Comparison of ENCODE assay signal across 25 cellular contexts in the genomic region with DNA sequence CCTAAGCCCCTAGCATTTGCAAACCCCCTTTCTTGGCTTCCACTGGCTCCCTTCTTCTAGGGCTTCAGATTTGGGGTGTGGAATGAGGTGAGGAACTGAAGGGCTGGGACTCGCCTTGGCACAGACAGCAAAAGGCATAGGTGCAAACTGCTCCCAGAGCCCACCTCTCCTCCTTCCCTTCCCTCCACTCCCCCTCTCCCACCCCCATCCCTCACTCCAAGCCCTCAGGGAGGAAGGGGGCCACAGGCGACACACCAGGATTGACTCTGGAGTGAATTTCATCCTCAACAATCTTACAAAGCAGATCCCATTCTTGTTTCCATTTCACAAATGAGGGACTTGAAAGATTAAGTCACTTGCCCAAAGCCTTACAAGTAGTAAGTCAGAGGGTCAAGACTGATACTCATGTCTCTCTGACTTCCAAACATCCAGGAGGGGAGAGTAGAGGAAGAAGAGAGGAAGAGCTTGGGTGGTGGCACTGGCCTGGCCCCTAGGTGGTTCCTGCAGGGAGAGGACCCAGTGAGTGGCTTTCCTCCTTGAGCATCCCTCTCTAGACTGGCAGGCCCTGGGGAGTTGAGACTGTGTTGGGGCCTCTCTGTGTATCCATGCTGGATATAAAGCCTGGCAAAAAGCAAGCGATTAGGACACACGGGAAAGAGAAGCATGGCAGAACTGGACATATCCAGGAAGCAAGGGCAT.
DNase-seq lines count a peak whose midpoint lies in the region; ATAC-seq and TF ChIP-seq lines count a peak whose summit lies in the region.
"Had no signal": no experiment of that assay in that cellular context is flagged by ENCODE, and none has a peak within 500 bp of the region (broad histone marks: within the 10 kb centered on the region; RNA-seq: fewer than 3 reads in every experiment).

No MANE protein-coding gene starts in this region.

- no peak overlapping the region for H4K8ac ChIP-seq in H9 (replicated peaks; ENCODE audit: insufficient read length, low read depth, low read length)

- H3T11ph ChIP-seq in H9 (ENCODE audit: low read length): no peak overlapping the region

- H2BK15ac ChIP-seq in H9 (ENCODE audit: low read depth, low read length): no peak overlapping the region

- H3K36me3 Mint-ChIP-seq in H9 (ENCODE audit: insufficient read depth in 1 of 3, low read depth in 3 of 3) (peaks cover 0 to 2% (median 0%) of the 10 kb centered on the region in 3 experiments; a peak in 1 of 7 replicates), progenitor cell of endocrine pancreas (ENCODE audit: insufficient read depth) (no peaks in the 10 kb centered on the region)
- H3K36me3 Mint-ChIP-seq: CD14-positive monocyte; CD4-positive, alpha-beta memory T cell; CD4-positive, CD25-positive, alpha-beta regulatory T cell; CD8-positive, alpha-beta memory T cell had no signal

- H2BK120ac ChIP-seq in H9 (ENCODE audit: low read depth, low read length, poor library complexity, severe bottlenecking): no peak overlapping the region

- H3K56ac ChIP-seq in H9 (ENCODE audit: insufficient read length, low read depth, low read length): no peak overlapping the region

- H3K9me3 ChIP-seq in H9 (ENCODE audit: control insufficient read depth, low read depth, low read length) (no peaks in the 10 kb centered on the region), lung (ENCODE audit: control insufficient read depth in 2 of 2, insufficient read depth in 1 of 2, low read length in 1 of 2) (no peaks in the 10 kb centered on the region), upper lobe of right lung (no peaks in the 10 kb centered on the region)
- H3K9me3 ChIP-seq: BE2C, BLaER1 had no signal

- H4K20me1 ChIP-seq in H9 (ENCODE audit: control insufficient read depth, insufficient read depth, insufficient read length): no peaks in the 10 kb centered on the region
- H4K20me1 ChIP-seq: BLaER1 had no signal

- peaks cover 3% of the 10 kb centered on the region for H3K23me2 ChIP-seq in H9 (ENCODE audit: insufficient read length, low read depth, low read length, poor library complexity, severe bottlenecking)

- no peak overlapping the region for H3K14ac ChIP-seq in H9 (ENCODE audit: insufficient read depth, low read length)

- H3K79me1 ChIP-seq in H9 (ENCODE audit: insufficient read depth, low read depth, low read length, poor library complexity, severe bottlenecking): no peaks in the 10 kb centered on the region

- H3K27ac ChIP-seq in H9 (ENCODE audit: insufficient read length, low read depth, low read length) (no peak overlapping the region), coronary artery (no peak overlapping the region), lung (ENCODE audit: low read depth in 1 of 2, low read length in 1 of 2) (no peak overlapping the region), upper lobe of right lung (no peak overlapping the region)
- H3K27ac ChIP-seq: BLaER1 had no signal

- no peaks in the 10 kb centered on the region for H3K27me3 ChIP-seq in H9 (ENCODE audit: insufficient read depth, low read length)
- no peaks in the 10 kb centered on the region for H3K27me3 ChIP-seq in lung (ENCODE audit: control insufficient read depth, insufficient read depth)
- H3K27me3 ChIP-seq in upper lobe of right lung: peaks cover 3% of the 10 kb centered on the region
- H3K27me3 ChIP-seq: BE2C, BLaER1 had no signal

- H3K4me1 ChIP-seq in H9 (ENCODE audit: insufficient read depth, low read length): no peaks in the 10 kb centered on the region
- no peaks in the 10 kb centered on the region for H3K4me1 ChIP-seq in lung (ENCODE audit: control insufficient read depth in 2 of 2, insufficient read depth in 2 of 2, low read length in 2 of 2)
- no peaks in the 10 kb centered on the region for H3K4me1 ChIP-seq in upper lobe of right lung
- H3K4me1 ChIP-seq: BE2C had no signal

- no peak overlapping the region for H3K23ac ChIP-seq in H9 (ENCODE audit: insufficient read length, low read depth, low read length)

- no peak overlapping the region for H3K4ac ChIP-seq in H9 (ENCODE audit: low read depth, low read length)

- H4K91ac ChIP-seq in H9 (ENCODE audit: insufficient read length, low read depth, low read length): no peak overlapping the region

- intact Hi-C loops in upper lobe of right lung (cut with DNase I): no loop called here

- no peak overlapping the region for H3K4me2 ChIP-seq in H9 (ENCODE audit: insufficient read depth, insufficient read length, low read length)
- H3K4me2 ChIP-seq: BLaER1 had no signal

- no peak for ATAC-seq in lung (ENCODE audit: insufficient read depth, low FRiP score)
- ATAC-seq in upper lobe of right lung: peak; percentile 21
- ATAC-seq: GM12878 had no signal

- H3K4me1 Mint-ChIP-seq in H9 (0 out of 4 replicates have a peak, but pooled peaks cover 0 to 2% of the 10 kb centered on the region in 2 experiments), progenitor cell of endocrine pancreas (ENCODE audit: low read depth) (no peaks in the 10 kb centered on the region)
- H3K4me1 Mint-ChIP-seq: CD14-positive monocyte; CD4-positive, alpha-beta memory T cell; CD4-positive, CD25-positive, alpha-beta regulatory T cell; CD8-positive, alpha-beta memory T cell had no signal

- DNase-seq in H9 (peak; percentile 12), coronary artery (ENCODE audit: low spot score) (peak; percentile 66), lung (ENCODE audit: low spot score) (peak; percentile 25), upper lobe of right lung (no peak), progenitor cell of endocrine pancreas (ENCODE audit: low spot score, unreplicated experiment) (no peak), cortex of kidney (lab: John Stamatoyannopoulos, UW) (no peak)
- DNase-seq in effector CD8-positive, alpha-beta T cell (lab: John Stamatoyannopoulos, UW): no peak
- DNase-seq: 8988T; ACHN; BE2C; C1 segment of cervical spinal cord; CD4-positive, alpha-beta memory T cell; CD4-positive, CD25-positive, alpha-beta regulatory T cell; CD8-positive, alpha-beta memory T cell; COR-L47; DMS 273 treated with DMSO at 0.1 percent for 48 hours; DMS153; DMS53; DMS79; DND-41; EL; GDM1 had no signal

- H3K79me2 ChIP-seq in H9 (ENCODE audit: insufficient read depth, low read length): no peaks in the 10 kb centered on the region

- H3K27ac Mint-ChIP-seq in H9 (no peak overlapping the region), progenitor cell of endocrine pancreas (no peak overlapping the region)
- H3K27ac Mint-ChIP-seq: CD14-positive monocyte; CD4-positive, alpha-beta memory T cell; CD4-positive, CD25-positive, alpha-beta regulatory T cell; CD8-positive, alpha-beta memory T cell had no signal

- no peak overlapping the region for H2BK20ac ChIP-seq in H9 (ENCODE audit: low read depth, low read length, poor library complexity, severe bottlenecking)

- H3K18ac ChIP-seq in H9 (ENCODE audit: insufficient read length, low read depth, low read length): no peak overlapping the region

- no peak overlapping the region for H4K5ac ChIP-seq in H9 (ENCODE audit: insufficient read length, low read depth, low read length)

- no peak for TF ChIP-seq CTCF in H9 (conservative IDR thresholded peaks at IDR 0.05)
- TF ChIP-seq CTCF in coronary artery (IDR thresholded peaks at IDR 0.05): no peak
- no peak for TF ChIP-seq CTCF in lung (IDR thresholded peaks at IDR 0.05; ENCODE audit: control extremely low read depth, extremely low read depth)
- no peak for TF ChIP-seq CTCF in upper lobe of right lung (IDR thresholded peaks at IDR 0.05)
- no peak for TF ChIP-seq CTCF in progenitor cell of endocrine pancreas (IDR thresholded peaks at IDR 0.05; ENCODE audit: unreplicated experiment)

- H2BK5ac ChIP-seq in H9 (ENCODE audit: insufficient read length, low read length): no peak overlapping the region

- no peak overlapping the region for H2BK12ac ChIP-seq in H9 (ENCODE audit: insufficient read length, low read depth, low read length)

- H3K4me3 Mint-ChIP-seq in H9: no peak overlapping the region
- H3K4me3 Mint-ChIP-seq in progenitor cell of endocrine pancreas (ENCODE audit: low read depth): no peak overlapping the region
- H3K4me3 Mint-ChIP-seq: CD14-positive monocyte; CD4-positive, alpha-beta memory T cell; CD4-positive, CD25-positive, alpha-beta regulatory T cell; CD8-positive, alpha-beta memory T cell had no signal

- peaks cover 6% of the 10 kb centered on the region for H3K27me3 Mint-ChIP-seq in H9 (ENCODE audit: low read depth)
- H3K27me3 Mint-ChIP-seq in progenitor cell of endocrine pancreas: no peaks in the 10 kb centered on the region

- peaks cover 0 to 4% of the 10 kb centered on the region in 2 experiments; a peak in 1 of 5 replicates for H3K9me3 Mint-ChIP-seq in H9
- H3K9me3 Mint-ChIP-seq in progenitor cell of endocrine pancreas (ENCODE audit: low read depth): no peaks in the 10 kb centered on the region

- H3K4me3 ChIP-seq in coronary artery (no peak overlapping the region), lung (no peak overlapping the region), upper lobe of right lung (no peak overlapping the region)
- H3K4me3 ChIP-seq: BLaER1, GM12878 had no signal

- no peaks in the 10 kb centered on the region for H3K36me3 ChIP-seq in lung (ENCODE audit: control insufficient read depth in 2 of 2, insufficient read depth in 2 of 2, low read length in 2 of 2)
- no peaks in the 10 kb centered on the region for H3K36me3 ChIP-seq in upper lobe of right lung
- H3K36me3 ChIP-seq: BE2C, BLaER1 had no signal

- no CpG with 5 or more reads among the region's 4 CpGs for WGBS in H9 (ENCODE audit: extremely low coverage, insufficient read length, low lambda C conversion rate)
- WGBS in lung, 2 donors: 91 to 93% methylated on average over 4 of the region's 4 CpGs

- H2AFZ ChIP-seq in H9 (ENCODE audit: low read length): no peak overlapping the region

- H3K9ac ChIP-seq in H9 (ENCODE audit: extremely low read depth, insufficient read length, low read length): no peak overlapping the region
- H3K9ac ChIP-seq: BLaER1 had no signal

- no peak overlapping the region for H2AK5ac ChIP-seq in H9 (ENCODE audit: insufficient read length, low read length)

Comparison
In these comparisons a context has a peak if more than half of its experiments do, and no peak if none do; other contexts are left out.
1. DNase-seq: peak in H9 (single experiment), coronary artery (single experiment) and lung (single experiment); none in upper lobe of right lung (single experiment), progenitor cell of endocrine pancreas (single experiment), effector CD8-positive, alpha-beta T cell (single experiment) and cortex of kidney (single experiment).